ENCODE assay signal across 27 cellular contexts in the genomic region with DNA sequence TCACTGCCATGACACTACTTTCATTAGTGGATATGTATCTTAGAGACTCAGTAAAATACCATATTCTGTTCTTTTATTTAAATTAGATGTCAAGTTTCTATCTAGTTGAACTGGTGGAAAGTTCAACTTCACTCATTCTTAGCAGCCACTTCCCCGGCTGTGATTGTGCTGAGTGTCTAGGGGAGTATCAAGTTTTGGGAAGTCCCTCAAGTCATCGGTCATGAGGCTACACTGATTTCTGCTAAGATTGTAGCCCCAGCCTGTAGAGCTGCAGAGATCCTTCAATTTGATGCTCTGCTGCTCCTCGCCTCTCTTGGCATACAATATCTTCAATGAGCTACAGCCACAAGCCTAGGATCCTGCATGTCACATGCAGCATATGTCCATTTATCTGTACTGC. TPM values are rescaled to one million over a fixed set of nuclear protein-coding genes. Genes with fewer than 3 reads are reported as not detected.
DNase-seq lines count a peak whose midpoint lies in the region; ATAC-seq and TF ChIP-seq lines count a peak whose summit lies in the region.
"Had no signal": no experiment of that assay in that cellular context is flagged by ENCODE, and none has a peak within 500 bp of the region (broad histone marks: within the 10 kb centered on the region; RNA-seq: fewer than 3 reads in every experiment).

No MANE protein-coding gene starts in this region.

- H3K27me3 ChIP-seq in esophagus muscularis mucosa (no peaks in the 10 kb centered on the region), upper lobe of right lung (no peaks in the 10 kb centered on the region)
- H3K27me3 ChIP-seq: BLaER1 treated with 17β-estradiol and CSF1 and Interleukin-3, amounts not matched to agents 10 nM and 100 nM had no signal

- no peak for TF ChIP-seq EP300 in esophagus muscularis mucosa (IDR thresholded peaks at IDR 0.05)

- H3K27me3 Mint-ChIP-seq in activated CD4-positive, alpha-beta T cell treated with anti-CD3 and anti-CD28 coated beads, Interleukin-2, amount 10 ng/mL, durations not matched to agents 24 days and 14 days = peaks cover 2% of the 10 kb centered on the region
- peaks cover 21% of the 10 kb centered on the region for H3K27me3 Mint-ChIP-seq in activated CD4-positive, alpha-beta T cell treated with anti-CD3 and anti-CD28 coated beads for 36 hours

- no peaks in the 10 kb centered on the region for H3K36me3 Mint-ChIP-seq in activated CD4-positive, alpha-beta T cell treated with anti-CD3 and anti-CD28 coated beads, Interleukin-2, amount 10 ng/mL, durations not matched to agents 24 days and 14 days (ENCODE audit: low read depth)
- H3K36me3 Mint-ChIP-seq in activated CD4-positive, alpha-beta T cell treated with anti-CD3 and anti-CD28 coated beads for 36 hours (ENCODE audit: low read depth) = no peaks in the 10 kb centered on the region
- H3K36me3 Mint-ChIP-seq: CD4-positive, alpha-beta memory T cell; CD4-positive, CD25-positive, alpha-beta regulatory T cell; CD8-positive, alpha-beta memory T cell had no signal

- H3K4me1 ChIP-seq in esophagus muscularis mucosa = no peaks in the 10 kb centered on the region
- H3K4me1 ChIP-seq in upper lobe of right lung = no peaks in the 10 kb centered on the region
- H3K4me1 ChIP-seq: A549 had no signal

- no peaks in the 10 kb centered on the region for H3K9me3 Mint-ChIP-seq in activated CD4-positive, alpha-beta T cell treated with anti-CD3 and anti-CD28 coated beads, Interleukin-2, amount 10 ng/mL, durations not matched to agents 24 days and 14 days
- no peaks in the 10 kb centered on the region for H3K9me3 Mint-ChIP-seq in activated CD4-positive, alpha-beta T cell treated with anti-CD3 and anti-CD28 coated beads for 36 hours (ENCODE audit: low read depth)
- H3K9me3 Mint-ChIP-seq: CD4-positive, alpha-beta memory T cell; CD8-positive, alpha-beta memory T cell had no signal

- no peak for TF ChIP-seq CTCF in esophagus muscularis mucosa (IDR thresholded peaks at IDR 0.05)
- no peak for TF ChIP-seq CTCF in upper lobe of right lung (IDR thresholded peaks at IDR 0.05)

- H3K27ac ChIP-seq in esophagus muscularis mucosa (replicated peaks in 1 of 4) (no peak overlapping the region), upper lobe of right lung (no peak overlapping the region)
- H3K27ac ChIP-seq: 22Rv1; A549; BLaER1 treated with 17β-estradiol and CSF1 and Interleukin-3, amounts not matched to agents 10 nM and 100 nM; C4-2B had no signal

- H3K4me3 ChIP-seq in esophagus muscularis mucosa (no peak overlapping the region), upper lobe of right lung (no peak overlapping the region)
- H3K4me3 ChIP-seq: A549; BLaER1 treated with 17β-estradiol and CSF1 and Interleukin-3, amounts not matched to agents 10 nM and 100 nM; GM12878 had no signal

- intact Hi-C loops in activated CD4-positive, alpha-beta T cell treated with anti-CD3 and anti-CD28 coated beads, Interleukin-2, amount 10 ng/mL, durations not matched to agents 24 days and 14 days (cut with micrococcal nuclease) = no loop called here
- intact Hi-C loops in activated CD4-positive, alpha-beta T cell treated with anti-CD3 and anti-CD28 coated beads for 36 hours (cut with DNase I, micrococcal nuclease) = no loop called here
- intact Hi-C loops in esophagus muscularis mucosa (cut with DNase I) (no loop called here), upper lobe of right lung (cut with DNase I) (no loop called here)

- H3K4me3 Mint-ChIP-seq in activated CD4-positive, alpha-beta T cell treated with anti-CD3 and anti-CD28 coated beads, Interleukin-2, amount 10 ng/mL, durations not matched to agents 24 days and 14 days = no peak overlapping the region
- H3K4me3 Mint-ChIP-seq in activated CD4-positive, alpha-beta T cell treated with anti-CD3 and anti-CD28 coated beads for 36 hours = no peak overlapping the region
- H3K4me3 Mint-ChIP-seq: B cell; CD4-positive, alpha-beta memory T cell; CD4-positive, CD25-positive, alpha-beta regulatory T cell; CD8-positive, alpha-beta memory T cell had no signal

- no peak for ATAC-seq in activated CD4-positive, alpha-beta T cell treated with anti-CD3 and anti-CD28 coated beads for 36 hours
- ATAC-seq in upper lobe of right lung (peak; percentile 67), HG03025 (IDR thresholded peaks at IDR 0.05; ENCODE audit: low FRiP score, unreplicated experiment) (no peak)
- ATAC-seq: A549, GM12878 had no signal

- H3K27ac Mint-ChIP-seq in activated CD4-positive, alpha-beta T cell treated with anti-CD3 and anti-CD28 coated beads, Interleukin-2, amount 10 ng/mL, durations not matched to agents 24 days and 14 days = no peak overlapping the region
- H3K27ac Mint-ChIP-seq in activated CD4-positive, alpha-beta T cell treated with anti-CD3 and anti-CD28 coated beads for 36 hours = no peak overlapping the region
- H3K27ac Mint-ChIP-seq: B cell; CD4-positive, alpha-beta memory T cell; CD4-positive, CD25-positive, alpha-beta regulatory T cell had no signal

- 72% methylated on average over 3 of the region's 3 CpGs for WGBS in esophagus muscularis mucosa

- H3K9me3 ChIP-seq in esophagus muscularis mucosa = no peaks in the 10 kb centered on the region
- H3K9me3 ChIP-seq in upper lobe of right lung = no peaks in the 10 kb centered on the region
- H3K9me3 ChIP-seq: A549 had no signal

- CTCF ChIA-PET in activated CD4-positive, alpha-beta T cell treated with anti-CD3 and anti-CD28 coated beads for 36 hours (lab: Charles Lee) = interaction anchor here (0.7 kb wide), 1 partner anchor 1210 kb away, joined by 3 read pairs; no protein-coding TSS in a partner anchor

- no peak for TF ChIP-seq POLR2A in esophagus muscularis mucosa (IDR thresholded peaks at IDR 0.05; ENCODE audit: low read depth)

- DNase-seq in activated CD4-positive, alpha-beta T cell treated with anti-CD3 and anti-CD28 coated beads, Interleukin-2, amount 10 ng/mL, durations not matched to agents 24 days and 14 days = peak; percentile 25
- no peak for DNase-seq in activated CD4-positive, alpha-beta T cell treated with anti-CD3 and anti-CD28 coated beads for 36 hours
- DNase-seq in esophagus muscularis mucosa (ENCODE audit: extremely low spot score) (peak; percentile 37), upper lobe of right lung (no peak), occipital lobe (lab: John Stamatoyannopoulos, UW) (no peak)
- DNase-seq: AML-193; CD4-positive, alpha-beta memory T cell; CD4-positive, CD25-positive, alpha-beta regulatory T cell; CD8-positive, alpha-beta memory T cell; COR-L47; DMS 273 treated with DMSO at 0.1 percent for 48 hours; DMS153; DMS53; DMS79; DND-41; EL; GDM1 had no signal

- no peaks in the 10 kb centered on the region for H3K36me3 ChIP-seq in esophagus muscularis mucosa
- no peaks in the 10 kb centered on the region for H3K36me3 ChIP-seq in upper lobe of right lung
- H3K36me3 ChIP-seq: BLaER1 treated with 17β-estradiol and CSF1 and Interleukin-3, amounts not matched to agents 10 nM and 100 nM had no signal

- POLR2A ChIA-PET in activated CD4-positive, alpha-beta T cell treated with anti-CD3 and anti-CD28 coated beads for 36 hours (lab: Charles Lee) = no interaction called here

- H3K4me1 Mint-ChIP-seq in activated CD4-positive, alpha-beta T cell treated with anti-CD3 and anti-CD28 coated beads, Interleukin-2, amount 10 ng/mL, durations not matched to agents 24 days and 14 days = no peaks in the 10 kb centered on the region
- H3K4me1 Mint-ChIP-seq in activated CD4-positive, alpha-beta T cell treated with anti-CD3 and anti-CD28 coated beads for 36 hours = no peaks in the 10 kb centered on the region
- H3K4me1 Mint-ChIP-seq: B cell; CD4-positive, alpha-beta memory T cell; CD4-positive, CD25-positive, alpha-beta regulatory T cell; CD8-positive, alpha-beta memory T cell had no signal

RNA-seq across cellular contexts. Expression of gene DMP1, which starts 53.9 kb away (rescaled TPM):
- not detected in 2 replicates for total RNA-seq in activated CD4-positive, alpha-beta T cell treated with anti-CD3 and anti-CD28 coated beads, Interleukin-2, amount 10 ng/mL, durations not matched to agents 24 days and 14 days
- total RNA-seq in activated CD4-positive, alpha-beta T cell treated with anti-CD3 and anti-CD28 coated beads for 36 hours = not detected
- not detected for total RNA-seq in esophagus muscularis mucosa
- total RNA-seq in upper lobe of right lung = not detected
- total RNA-seq in occipital lobe = 0.16 TPM
- total RNA-seq: A172; B cell; CD4-positive, alpha-beta memory T cell; CD4-positive, CD25-positive, alpha-beta regulatory T cell; CD8-positive, alpha-beta memory T cell; Daoy; G401; GM12878 had no signal

Comparison
In these comparisons a context has a peak if more than half of its experiments do, and no peak if none do; other contexts are left out.
1. DNase-seq: peak in activated CD4-positive, alpha-beta T cell treated with anti-CD3 and anti-CD28 coated beads, Interleukin-2, amount 10 ng/mL, durations not matched to agents 24 days and 14 days (single experiment) and esophagus muscularis mucosa (single experiment); none in activated CD4-positive, alpha-beta T cell treated with anti-CD3 and anti-CD28 coated beads for 36 hours (single experiment), upper lobe of right lung (single experiment) and occipital lobe (single experiment).